ENCODE assay signal across 8 cellular contexts in genomic region chr1:218521414-218522169, GRCh38.
DNase-seq lines count a peak whose midpoint lies in the region; ATAC-seq, FAIRE-seq and TF ChIP-seq lines count a peak whose summit lies in the region.

No MANE protein-coding gene starts in this region.

- H3K4me3 ChIP-seq in DOHH2 (ENCODE audit: low read length) (no peak overlapping the region), esophagus squamous epithelium (no peak overlapping the region), pancreas (no peak overlapping the region)

- H3K27ac ChIP-seq in DOHH2 (ENCODE audit: low read depth, low read length), result no peak overlapping the region
- H3K27ac ChIP-seq in esophagus squamous epithelium, result no peak overlapping the region
- H3K27ac ChIP-seq in pancreas, result no peak overlapping the region

- H3K9me3 Mint-ChIP-seq in activated CD4-positive, alpha-beta T cell treated with anti-CD3 and anti-CD28 coated beads for 36 hours (ENCODE audit: low read depth), result no peaks in the 10 kb centered on the region

- H3K4me3 Mint-ChIP-seq in activated CD4-positive, alpha-beta T cell treated with anti-CD3 and anti-CD28 coated beads for 36 hours, result no peak overlapping the region

- WGBS in esophagus squamous epithelium, 2 donors, result 59 to 60% methylated on average over 4 to 5 of the region's 7 CpGs
- 77 to 83% methylated on average over 7 of the region's 7 CpGs for WGBS in pancreas, 2 donors

- no peaks in the 10 kb centered on the region for H3F3A ChIP-seq in DOHH2 (ENCODE audit: control insufficient read depth, insufficient read depth)

- POLR2A ChIA-PET in activated CD4-positive, alpha-beta T cell treated with anti-CD3 and anti-CD28 coated beads for 36 hours (lab: Charles Lee), result no interaction called here

- CTCF ChIA-PET in activated CD4-positive, alpha-beta T cell treated with anti-CD3 and anti-CD28 coated beads for 36 hours (lab: Charles Lee), result interaction anchor here (0.9 to 1.4 kb wide), 3 partner anchors 132 to 261 kb away, joined by 3 to 5 read pairs (median 4); no protein-coding TSS in a partner anchor

- FAIRE-seq in pancreas (lab: Jason Lieb, UNC), result no peak

- no peaks in the 10 kb centered on the region for H3K9me3 ChIP-seq in DOHH2 (ENCODE audit: control insufficient read depth, insufficient read depth, low read length)
- no peaks in the 10 kb centered on the region for H3K9me3 ChIP-seq in esophagus squamous epithelium
- no peaks in the 10 kb centered on the region for H3K9me3 ChIP-seq in pancreas

- H3K36me3 ChIP-seq in DOHH2 (ENCODE audit: control insufficient read depth, low read length), result no peaks in the 10 kb centered on the region
- H3K36me3 ChIP-seq in esophagus squamous epithelium, result no peaks in the 10 kb centered on the region
- no peaks in the 10 kb centered on the region for H3K36me3 ChIP-seq in pancreas

- peak; percentile 89 for TF ChIP-seq CTCF in DOHH2 (IDR thresholded peaks at IDR 0.05; ENCODE audit: low read depth, low read length, poor library complexity, severe bottlenecking)
- TF ChIP-seq CTCF in esophagus squamous epithelium (IDR thresholded peaks at IDR 0.05), result peak in 5 of 6 experiments; percentile 39 to 67 (median 56)
- TF ChIP-seq CTCF in pancreas (IDR thresholded peaks at IDR 0.05), result peak; percentile 27 to 52 (median 34)

- H3K27me3 Mint-ChIP-seq in activated CD4-positive, alpha-beta T cell treated with anti-CD3 and anti-CD28 coated beads for 36 hours, result peaks cover 16% of the 10 kb centered on the region

- peak; percentile 63 for ATAC-seq in GM21528 (IDR thresholded peaks at IDR 0.05; ENCODE audit: low FRiP score, unreplicated experiment)
- ATAC-seq in activated CD4-positive, alpha-beta T cell treated with anti-CD3 and anti-CD28 coated beads for 36 hours, result no peak
- ATAC-seq in pancreas, result peak in 3 of 4 donors; percentile 43 to 77 (median 46)

- no peak overlapping the region for H3K4me2 ChIP-seq in DOHH2 (ENCODE audit: low read length)

- no peak for TF ChIP-seq POLR2A in esophagus squamous epithelium (IDR thresholded peaks at IDR 0.05)

- intact Hi-C loops in activated CD4-positive, alpha-beta T cell treated with anti-CD3 and anti-CD28 coated beads for 36 hours (cut with DNase I, micrococcal nuclease), result loop anchor here (1.0 kb wide), 2 partner anchors 182 to 191 kb away; no protein-coding TSS in a partner anchor
- intact Hi-C loops in esophagus squamous epithelium (cut with DNase I) (no loop called here), pancreas (cut with DNase I) (no loop called here)

- no peaks in the 10 kb centered on the region for H3K27me3 ChIP-seq in DOHH2 (ENCODE audit: control insufficient read depth, low read length)
- no peaks in the 10 kb centered on the region for H3K27me3 ChIP-seq in esophagus squamous epithelium
- H3K27me3 ChIP-seq in pancreas, result no peaks in the 10 kb centered on the region

- no peaks in the 10 kb centered on the region for H3K9me2 ChIP-seq in DOHH2 (replicated peaks; ENCODE audit: control insufficient read depth, low read length)

- H4K20me1 ChIP-seq in DOHH2 (ENCODE audit: control insufficient read depth, insufficient read depth, low read depth, low read length), result no peaks in the 10 kb centered on the region

- H3K27ac Mint-ChIP-seq in activated CD4-positive, alpha-beta T cell treated with anti-CD3 and anti-CD28 coated beads for 36 hours, result no peak overlapping the region

- DNase-seq in NAMALWA (ENCODE audit: low spot score), result peak; percentile 61
- DNase-seq in activated CD4-positive, alpha-beta T cell treated with anti-CD3 and anti-CD28 coated beads for 36 hours, result peak; percentile 64
- no peak for DNase-seq in esophagus squamous epithelium (lab: John Stamatoyannopoulos, UW)
- DNase-seq in pancreas, result peak in 2 of 6 donors; percentile 20 to 24
- no peak for DNase-seq in DMS79 treated with DMSO at 0.1 percent for 48 hours (lab: John Stamatoyannopoulos, UW)
- no peak for DNase-seq in GDM1 (lab: John Stamatoyannopoulos, UW)

- H3K36me3 Mint-ChIP-seq in activated CD4-positive, alpha-beta T cell treated with anti-CD3 and anti-CD28 coated beads for 36 hours (ENCODE audit: low read depth), result no peaks in the 10 kb centered on the region

- no peaks in the 10 kb centered on the region for H3K79me2 ChIP-seq in DOHH2 (ENCODE audit: control insufficient read depth, low read length)

- no peaks in the 10 kb centered on the region for H3K4me1 ChIP-seq in DOHH2 (ENCODE audit: control insufficient read depth, low read length)
- H3K4me1 ChIP-seq in esophagus squamous epithelium, result no peaks in the 10 kb centered on the region
- H3K4me1 ChIP-seq in pancreas, result no peaks in the 10 kb centered on the region

- no peaks in the 10 kb centered on the region for H3K4me1 Mint-ChIP-seq in activated CD4-positive, alpha-beta T cell treated with anti-CD3 and anti-CD28 coated beads for 36 hours

Comparison
In these comparisons a context has a peak if more than half of its experiments do, and no peak if none do; other contexts are left out.
1. CTCF ChIP-seq: peak in every context shown above with its lines; median percentile 89 in DOHH2; 56 in esophagus squamous epithelium; 34 in pancreas.
2. DNase-seq: peak in NAMALWA (single experiment) and activated CD4-positive, alpha-beta T cell treated with anti-CD3 and anti-CD28 coated beads for 36 hours (single experiment); none in esophagus squamous epithelium (single experiment), DMS79 treated with DMSO at 0.1 percent for 48 hours (single experiment) and GDM1 (single experiment).
3. intact Hi-C loops: an anchor here in activated CD4-positive, alpha-beta T cell treated with anti-CD3 and anti-CD28 coated beads for 36 hours (1.0 kb wide); none called in esophagus squamous epithelium and pancreas.